ENCODE assay signal across 2 cellular contexts in the genomic region with DNA sequence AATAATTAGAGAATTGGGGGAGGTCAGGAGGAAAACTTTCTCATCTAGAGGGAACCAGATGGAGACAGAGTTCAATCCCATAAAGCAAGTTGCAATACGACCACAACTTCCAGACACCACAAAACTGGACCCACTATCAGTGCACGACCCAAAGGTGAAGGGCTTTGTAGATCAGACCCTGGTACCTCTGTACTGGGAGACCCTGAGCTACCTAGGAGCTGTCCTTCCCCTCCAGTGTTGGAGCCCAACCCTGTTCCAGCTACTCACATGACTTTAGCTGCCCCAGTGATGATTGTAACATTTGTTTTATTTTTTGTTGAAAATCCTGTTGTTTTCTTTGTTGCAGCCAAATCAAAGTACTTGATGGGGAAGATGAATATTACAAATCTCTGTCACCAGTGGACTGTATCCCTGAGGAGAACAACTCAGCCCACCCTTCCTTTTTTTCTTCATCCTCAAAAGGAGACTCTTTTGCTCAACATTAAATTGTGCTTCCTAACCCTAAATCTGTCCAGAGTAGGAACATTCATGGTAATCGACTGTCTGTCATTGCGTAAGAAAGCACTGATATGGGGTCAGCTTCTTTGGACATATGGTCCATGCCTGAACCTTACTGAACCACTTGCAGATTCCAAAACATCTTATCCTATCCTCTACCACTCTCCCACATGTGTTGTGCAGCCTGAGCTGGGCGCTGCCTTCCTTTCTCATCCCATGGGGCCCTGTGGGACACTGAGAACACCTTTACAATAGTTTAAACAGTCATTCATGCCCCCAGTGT.
A peak's percentile ranks its signal among the peaks of the same experiment; 100 is the strongest.
TF ChIP-seq lines count a peak whose summit lies in the region.

No MANE protein-coding gene starts in this region.

TF ChIP-seq in IMR-90, 13 proteins besides CTCF, POLR2A, EP300 and RAD21:
- TF ChIP-seq CEBPB (IDR thresholded peaks at IDR 0.05; ENCODE audit: low read depth, low read length) (peak; percentile 52), MXI1 (IDR thresholded peaks at IDR 0.05; ENCODE audit: borderline replicate concordance, low read depth, low read length) (no peak)

TF ChIP-seq in H1, 55 proteins besides CTCF, POLR2A, EP300 and RAD21:
- no peak for TF ChIP-seq NANOG (IDR thresholded peaks at IDR 0.05; ENCODE audit: insufficient read depth, low read depth, low read length, poor library complexity, severe bottlenecking)
- no peak for TF ChIP-seq RBBP5 (IDR thresholded peaks at IDR 0.05; ENCODE audit: borderline replicate concordance, low read depth, low read length)
- no peak for TF ChIP-seq TEAD4 (IDR thresholded peaks at IDR 0.05; ENCODE audit: low read depth, low read length)
- TF ChIP-seq JUN (IDR thresholded peaks at IDR 0.05; ENCODE audit: low read depth, low read length), result no peak
- TF ChIP-seq SIN3A (conservative IDR thresholded peaks at IDR 0.05 in 1 of 2, IDR thresholded peaks at IDR 0.05 in 1 of 2; ENCODE audit: low read depth in 1 of 2, low read length in 2 of 2), result no peak
- TF ChIP-seq MAFK (IDR thresholded peaks at IDR 0.05; ENCODE audit: low read depth, low read length), result no peak
- TF ChIP-seq RXRA (IDR thresholded peaks at IDR 0.05; ENCODE audit: insufficient read depth, low read depth, low read length), result no peak
- no peak for TF ChIP-seq SIX5 (IDR thresholded peaks at IDR 0.05; ENCODE audit: low read depth, low read length)
- TF ChIP-seq YY1 (IDR thresholded peaks at IDR 0.05; ENCODE audit: low read depth, low read length), result no peak
- no peak for TF ChIP-seq POU5F1 (IDR thresholded peaks at IDR 0.05; ENCODE audit: low read depth, low read length)
- no peak for TF ChIP-seq HDAC2 (IDR thresholded peaks at IDR 0.05; ENCODE audit: borderline replicate concordance in 1 of 2, low read depth in 2 of 2, low read length in 2 of 2)
- no peak for TF ChIP-seq BRCA1 (IDR thresholded peaks at IDR 0.05; ENCODE audit: low read depth, low read length)
- TF ChIP-seq SP1 (IDR thresholded peaks at IDR 0.05; ENCODE audit: low read depth, low read length), result no peak
- no peak for TF ChIP-seq RNF2 (IDR thresholded peaks at IDR 0.05; ENCODE audit: borderline replicate concordance, low read depth, low read length, missing control alignments, poor library complexity, severe bottlenecking)
- no peak for TF ChIP-seq RFX5 (IDR thresholded peaks at IDR 0.05; ENCODE audit: borderline replicate concordance, low read depth, low read length)
- TF ChIP-seq PHF8 (conservative IDR thresholded peaks at IDR 0.05; ENCODE audit: low read depth, low read length), result no peak
- no peak for TF ChIP-seq SUZ12 (IDR thresholded peaks at IDR 0.05; ENCODE audit: low read length)
